18 cellular contexts compared by ENCODE assay signal in the genomic region with DNA sequence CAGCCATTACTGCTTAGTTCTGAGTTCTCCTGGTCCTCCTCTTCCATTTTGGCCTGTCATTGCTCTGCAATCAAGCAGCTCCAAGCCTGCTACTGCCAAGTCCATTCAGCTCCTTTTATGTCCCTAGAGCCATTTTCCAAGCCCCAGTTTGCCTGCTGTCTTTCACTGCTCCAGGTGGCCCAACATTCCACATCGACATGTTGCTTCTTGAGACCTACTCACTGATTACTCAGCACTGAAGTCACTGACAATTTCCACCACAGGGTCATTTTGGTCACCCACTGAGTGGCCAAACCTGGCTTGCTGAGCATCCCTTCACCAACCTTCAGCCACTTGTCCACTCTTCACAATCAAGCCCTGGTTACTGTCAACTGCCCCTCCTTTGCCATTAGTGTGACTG. TPM values are rescaled to one million over a fixed set of nuclear protein-coding genes. Genes with fewer than 3 reads are reported as not detected.
DNase-seq lines count a peak whose midpoint lies in the region; ATAC-seq and TF ChIP-seq lines count a peak whose summit lies in the region.
"Had no signal": no experiment of that assay in that cellular context is flagged by ENCODE, and none has a peak within 500 bp of the region (broad histone marks: within the 10 kb centered on the region; RNA-seq: fewer than 3 reads in every experiment).

No MANE protein-coding gene starts in this region.

- peaks cover 0 to 8% (median 0%) of the 10 kb centered on the region in 7 donors for H3K27me3 ChIP-seq in spleen (replicated peaks in 1 of 7)
- H3K27me3 ChIP-seq: BE2C had no signal

- peak; percentile 7 for DNase-seq in HT1080 (ENCODE audit: low read depth)
- DNase-seq in epithelial cell of prostate (ENCODE audit: low read depth, low spot score), result no peak
- peak; percentile 20 for DNase-seq in spleen
- no peak for DNase-seq in activated T-cell treated with anti-CD3 and anti-CD28 coated beads, Interleukin-2, amount 50 U/mL, for 1 hour
- DNase-seq in stimulated activated naive CD8-positive, alpha-beta T cell treated with anti-CD3 and anti-CD28 coated beads, Interleukin-15, amount 100 ng/mL, for 72 hours, result no peak
- no peak for DNase-seq in NCI-H82 (lab: John Stamatoyannopoulos, UW)
- DNase-seq: ACHN; BE2C; C1 segment of cervical spinal cord; Caco-2; CD4-positive, alpha-beta T cell; GM23248; HCEC 1CT had no signal

- H3K9me3 Mint-ChIP-seq in stimulated activated naive CD8-positive, alpha-beta T cell treated with anti-CD3 and anti-CD28 coated beads, Interleukin-15, amount 100 ng/mL, for 72 hours, result peaks cover 0 to 5% of the 10 kb centered on the region in 2 donors
- H3K9me3 Mint-ChIP-seq: CD4-positive, alpha-beta T cell had no signal

- intact Hi-C loops in spleen (cut with DNase I; ENCODE audit: low total_unique reads), result no loop called here

- no peak for TF ChIP-seq POLR2A in spleen (IDR thresholded peaks at IDR 0.05)

- peaks cover 0 to under 1% (median 0%) of the 10 kb centered on the region in 6 donors for H3K36me3 ChIP-seq in spleen
- H3K36me3 ChIP-seq: BE2C had no signal

- H3K27ac ChIP-seq in VCaP (peak overlapping the region; percentile 83), epithelial cell of prostate (peak overlapping the region; percentile 80), spleen (no peak overlapping the region)
- H3K27ac ChIP-seq: GM23248 had no signal

- TF ChIP-seq CTCF in VCaP (conservative IDR thresholded peaks at IDR 0.05) (no peak), spleen (IDR thresholded peaks at IDR 0.05 in 8 of 11, conservative IDR thresholded peaks at IDR 0.05 in 3 of 11) (no peak)

- 88 to 100% (median 91%) methylated on average over 1 of the region's 1 CpG for whole genome bisulfite sequencing in spleen, 5 donors

- no peaks in the 10 kb centered on the region for H3K4me1 Mint-ChIP-seq in stimulated activated naive CD8-positive, alpha-beta T cell treated with anti-CD3 and anti-CD28 coated beads, Interleukin-15, amount 100 ng/mL, for 72 hours
- H3K4me1 Mint-ChIP-seq: IgD-negative memory B cell had no signal

- peak overlapping the region in 1 of 2 donors; percentile 68 for H3K27ac Mint-ChIP-seq in stimulated activated naive CD8-positive, alpha-beta T cell treated with anti-CD3 and anti-CD28 coated beads, Interleukin-15, amount 100 ng/mL, for 72 hours
- H3K27ac Mint-ChIP-seq: CD4-positive, alpha-beta T cell had no signal

- H3K4me3 ChIP-seq in spleen, result no peak overlapping the region
- H3K4me3 ChIP-seq: GM23248 had no signal

- peaks cover 17% of the 10 kb centered on the region for H3K27me3 Mint-ChIP-seq in stimulated activated naive CD8-positive, alpha-beta T cell treated with anti-CD3 and anti-CD28 coated beads, Interleukin-15, amount 100 ng/mL, for 72 hours
- H3K27me3 Mint-ChIP-seq: CD4-positive, alpha-beta T cell had no signal

- no peaks in the 10 kb centered on the region for H3K9me3 ChIP-seq in spleen
- H3K9me3 ChIP-seq: BE2C, Caco-2 had no signal

- H3K4me1 ChIP-seq in spleen, result no peaks in the 10 kb centered on the region
- H3K4me1 ChIP-seq: BE2C, Caco-2 had no signal

- no peak for ATAC-seq in HG03520 (IDR thresholded peaks at IDR 0.05; ENCODE audit: unreplicated experiment)
- no peak for ATAC-seq in stimulated activated naive CD8-positive, alpha-beta T cell treated with anti-CD3 and anti-CD28 coated beads, Interleukin-15, amount 100 ng/mL, for 72 hours

- H3K4me3 Mint-ChIP-seq in stimulated activated naive CD8-positive, alpha-beta T cell treated with anti-CD3 and anti-CD28 coated beads, Interleukin-15, amount 100 ng/mL, for 72 hours, result no peak overlapping the region
- H3K4me3 Mint-ChIP-seq: CD4-positive, alpha-beta T cell; IgD-negative memory B cell had no signal

RNA-seq across cellular contexts. Expression of a gene that starts 27.2 kb away (rescaled TPM):
- not detected in 2 replicates for total RNA-seq in HT1080 (2014; rRNA removed; shearing (Covaris generic))
- polyA plus RNA-seq in HT1080 (2015; cell fraction: cytosol; rRNA removed), result 0.02 TPM in 1 of 2 replicates, not detected in the other
- polyA plus RNA-seq in HT1080 (2015; cell fraction: nucleus; rRNA removed), result 0.22 TPM in 1 of 2 replicates, not detected in the other
- total RNA-seq in spleen, result under 1 TPM; 0.13 to 0.94 (median 0.27) TPM
- polyA plus RNA-seq in spleen, result under 1 TPM; 0.20 to 0.43 (median 0.29) TPM
- total RNA-seq: H4, HepG2 had no signal
- polyA plus RNA-seq: GM23248, IgD-negative memory B cell had no signal

RNA-seq across cellular contexts. Expression of a gene that starts 37.6 kb away (rescaled TPM):
- total RNA-seq in HT1080 (2014; rRNA removed; shearing (Covaris generic)), result 2.0 and 3.5 TPM in 2 replicates
- polyA plus RNA-seq in HT1080 (2015; cell fraction: cytosol; rRNA removed), result 0.49 and 1.9 TPM in 2 replicates
- 2.2 and 3.3 TPM in 2 replicates for polyA plus RNA-seq in HT1080 (2015; cell fraction: nucleus; rRNA removed)
- 1 to 10 TPM in 4 of 7 donors, under 1 TPM in 3; 0.54 to 2.5 (median 1.0) TPM for total RNA-seq in spleen
- under 1 TPM in 2 of 3 donors, not detected in 1; 0.03 to 0.17 TPM for polyA plus RNA-seq in spleen
- total RNA-seq: CD4-positive, alpha-beta T cell had no signal
- polyA plus RNA-seq: GM23248 had no signal

RNA-seq across cellular contexts. Expression of a gene that starts 47.3 kb away (rescaled TPM):
- 0.17 TPM in 1 of 2 replicates, not detected in the other for total RNA-seq in HT1080 (2014; rRNA removed; shearing (Covaris generic))
- not detected in 2 replicates for polyA plus RNA-seq in HT1080 (2015; cell fraction: cytosol; rRNA removed)
- 0.34 TPM in 1 of 2 replicates, not detected in the other for polyA plus RNA-seq in HT1080 (2015; cell fraction: nucleus; rRNA removed)
- total RNA-seq in spleen, result 1 to 10 TPM in 1 of 7 donors, under 1 TPM in 4, not detected in 2; 0.40 to 2.0 (median 0.57) TPM
- under 1 TPM in 1 of 3 donors, not detected in 2; 0.03 TPM for polyA plus RNA-seq in spleen
- total RNA-seq: CD4-positive, alpha-beta T cell; GM23248; H4 had no signal
- polyA plus RNA-seq: GM23248, IgD-negative memory B cell had no signal

RNA-seq across cellular contexts. Expression of a gene that starts 59.5 kb away (rescaled TPM):
- 16.5 and 50.4 TPM in 2 replicates for total RNA-seq in HT1080 (2014; rRNA removed; shearing (Covaris generic))
- polyA plus RNA-seq in HT1080 (2015; cell fraction: cytosol; rRNA removed), result 97.0 and 107 TPM in 2 replicates
- 55.8 and 68.4 TPM in 2 replicates for polyA plus RNA-seq in HT1080 (2015; cell fraction: nucleus; rRNA removed)
- 10 to 100 TPM in 5 of 7 donors, 1 to 10 TPM in 2; 4.3 to 13.2 (median 12.0) TPM for total RNA-seq in spleen
- 10 to 100 TPM; 23.3 to 29.2 (median 25.3) TPM for polyA plus RNA-seq in spleen

Comparison
In these comparisons a context has a peak if more than half of its experiments do, and no peak if none do; other contexts are left out.
1. DNase-seq: peak in HT1080 (single experiment) and spleen (single experiment); none in epithelial cell of prostate (single experiment), activated T-cell treated with anti-CD3 and anti-CD28 coated beads, Interleukin-2, amount 50 U/mL, for 1 hour (single experiment), stimulated activated naive CD8-positive, alpha-beta T cell treated with anti-CD3 and anti-CD28 coated beads, Interleukin-15, amount 100 ng/mL, for 72 hours (0 of 2) and NCI-H82 (single experiment).
2. H3K27ac ChIP-seq: peak in VCaP (single experiment) and epithelial cell of prostate (single experiment); none in spleen (0 of 8).